In the genomic region with DNA sequence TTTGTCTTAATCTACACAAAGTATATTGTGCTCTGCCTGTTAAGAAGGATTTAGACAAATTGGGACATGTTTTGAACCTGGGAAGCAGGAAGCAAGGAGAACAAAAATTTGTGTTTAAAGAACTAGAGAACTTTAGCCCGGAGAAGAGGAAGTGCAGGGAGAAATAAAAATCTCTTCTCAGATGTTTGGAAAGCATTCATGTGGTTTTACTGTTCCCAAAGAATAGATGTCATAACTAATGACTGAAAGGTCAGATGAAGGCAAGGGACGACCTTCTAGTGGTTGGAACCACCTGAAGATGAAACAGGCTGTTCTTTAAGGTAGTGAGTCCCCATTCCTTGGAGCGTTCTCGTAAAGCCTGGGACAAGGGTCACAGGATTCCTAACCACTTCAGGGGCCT, we compare ENCODE assay signal across 14 cellular contexts. TPM values are rescaled to one million over a fixed set of nuclear protein-coding genes. Genes with fewer than 3 reads are reported as not detected.
DNase-seq lines count a peak whose midpoint lies in the region; ATAC-seq, FAIRE-seq and TF ChIP-seq lines count a peak whose summit lies in the region.
"Had no signal": no experiment of that assay in that cellular context is flagged by ENCODE, and none has a peak within 500 bp of the region (broad histone marks: within the 10 kb centered on the region; RNA-seq: fewer than 3 reads in every experiment).

No MANE protein-coding gene starts in this region.

- in situ Hi-C loops in G401 (cut with HindIII; ENCODE audit: low sequenced_read_pairs): no loop called here

- DNase-seq in GM12891 (ENCODE audit: insufficient read length, low spot score) (no peak), OCI-LY7 (ENCODE audit: low spot score) (no peak), esophagus squamous epithelium (lab: John Stamatoyannopoulos, UW) (no peak), G401 (ENCODE audit: low spot score) (no peak)
- DNase-seq: activated CD4-positive, alpha-beta T cell treated with anti-CD3 and anti-CD28 coated beads, Interleukin-2, amount 10 ng/mL, durations not matched to agents 7 days and 5 days; activated gamma-delta T cell; CD4-positive, alpha-beta T cell; NCI-H526; nephron progenitor cell; SK-N-SH had no signal

- H3K36me3 ChIP-seq in OCI-LY7 (ENCODE audit: insufficient read depth, low read length): no peaks in the 10 kb centered on the region
- H3K36me3 ChIP-seq in esophagus squamous epithelium: no peaks in the 10 kb centered on the region

- no peaks in the 10 kb centered on the region for H3K4me1 ChIP-seq in OCI-LY7 (ENCODE audit: insufficient read depth, low read length, poor library complexity, severe bottlenecking)
- H3K4me1 ChIP-seq in esophagus squamous epithelium: peaks cover 50 to 100% (median 93%) of the 10 kb centered on the region in 3 donors

- H3K4me2 ChIP-seq in OCI-LY7 (ENCODE audit: low read length): no peak overlapping the region
- H3K4me2 ChIP-seq: SK-N-SH had no signal

- CTCF ChIA-PET in OCI-LY7 (lab: Charles Lee; ENCODE audit: unreplicated experiment): no interaction called here

- H3K27ac ChIP-seq in OCI-LY7 (ENCODE audit: low read depth, low read length, poor library complexity, severe bottlenecking): no peak overlapping the region
- peak overlapping the region; percentile 84 to 90 (median 88) for H3K27ac ChIP-seq in esophagus squamous epithelium
- peak overlapping the region in 13 of 21 experiments; percentile 1 to 87 (median 30) for H3K27ac ChIP-seq in skin epidermis

- H4K20me1 ChIP-seq in OCI-LY7 (ENCODE audit: insufficient read depth, low read length): no peaks in the 10 kb centered on the region

- intact Hi-C loops in OCI-LY7 (cut with micrococcal nuclease; ENCODE audit: unreplicated experiment): no loop called here
- intact Hi-C loops in esophagus squamous epithelium (cut with DNase I): loop anchor here (10.0 kb wide), 1 partner anchor 250 kb away; no protein-coding TSS in a partner anchor

- 11 to 16% methylated on average over 4 of the region's 4 CpGs for WGBS in esophagus squamous epithelium, 2 donors

- no peaks in the 10 kb centered on the region for H3K79me2 ChIP-seq in OCI-LY7 (ENCODE audit: insufficient read depth, low read depth, low read length)

- peak overlapping the region; percentile 12; the same call in 1 of the 2 replicates for H2AFZ ChIP-seq in OCI-LY7 (ENCODE audit: low read length)

- no peak for TF ChIP-seq CTCF in OCI-LY7 (conservative IDR thresholded peaks at IDR 0.05; ENCODE audit: low read length)
- no peak for TF ChIP-seq CTCF in esophagus squamous epithelium (IDR thresholded peaks at IDR 0.05)

- TF ChIP-seq POLR2A in GM12891 (IDR thresholded peaks at IDR 0.05; ENCODE audit: low read depth, low read length) (no peak), esophagus squamous epithelium (IDR thresholded peaks at IDR 0.05) (no peak)

- POLR2A ChIA-PET in OCI-LY7 (lab: Charles Lee): interaction anchor here (0.6 kb wide), 1 partner anchor 1317 kb away, joined by 3 read pairs; no protein-coding TSS in a partner anchor

- no peaks in the 10 kb centered on the region for H3K9me2 ChIP-seq in OCI-LY7 (ENCODE audit: insufficient read depth, low read length)
- H3K9me2 ChIP-seq: SK-N-SH had no signal

- BruUV-seq in OCI-LY7 (replicated peaks; lab: Mats Ljungman, UMichigan): no TSS peak

- no peak for ATAC-seq in HG02588 (IDR thresholded peaks at IDR 0.05; ENCODE audit: unreplicated experiment)
- ATAC-seq in GM21717 (IDR thresholded peaks at IDR 0.05; ENCODE audit: unreplicated experiment): no peak
- ATAC-seq in HG03280 (IDR thresholded peaks at IDR 0.05; ENCODE audit: unreplicated experiment): no peak

- H3K4me3 ChIP-seq in OCI-LY7 (ENCODE audit: low read depth, low read length, poor library complexity, severe bottlenecking) (no peak overlapping the region), esophagus squamous epithelium (no peak overlapping the region), skin epidermis (no peak overlapping the region)

- H3K27me3 ChIP-seq in esophagus squamous epithelium: no peaks in the 10 kb centered on the region

- H3K9me3 ChIP-seq in OCI-LY7 (ENCODE audit: low read length) (no peaks in the 10 kb centered on the region), esophagus squamous epithelium (no peaks in the 10 kb centered on the region)
- H3K9me3 ChIP-seq: SK-N-SH had no signal

- no peak for FAIRE-seq in GM12891 (lab: Jason Lieb, UNC)

TF ChIP-seq in GM12891, 5 proteins besides CTCF, POLR2A, EP300 and RAD21:
- TF ChIP-seq TAF1 (IDR thresholded peaks at IDR 0.05; ENCODE audit: low read depth, low read length) (no peak), POLR2AphosphoS5 (IDR thresholded peaks at IDR 0.05; ENCODE audit: low read depth, low read length) (no peak), SPI1 (IDR thresholded peaks at IDR 0.05; ENCODE audit: low read depth, low read length) (peak; percentile 40)
TF ChIP-seq in GM12891: peak in this region for 1.

RNA-seq across cellular contexts. Expression of a gene that starts 38.3 kb away (rescaled TPM):
- 0.01 TPM for polyA plus RNA-seq in GM12891 (2012; ENCODE audit: low read depth, missing spikeins)
- not detected in 2 replicates for total RNA-seq in OCI-LY7 (2014; rRNA removed; shearing (Covaris generic))
- total RNA-seq in OCI-LY7 (2022) (not detected in 2 replicates), esophagus squamous epithelium (10 to 100 TPM in 2 of 4 donors, 1 to 10 TPM in 2; 3.5 to 48.4 (median 9.9) TPM)
- total RNA-seq in G401 (2014; rRNA removed; shearing (Covaris generic)): 3.9 and 4.1 TPM in 2 replicates
- total RNA-seq: activated CD4-positive, alpha-beta T cell treated with anti-CD3 and anti-CD28 coated beads, Interleukin-2, amount 10 ng/mL, durations not matched to agents 7 days and 5 days; CD4-positive, alpha-beta T cell had no signal
